In genomic region chr3:96813134-96813819, GRCh38 we compare ENCODE assay signal across 8 cellular contexts. TPM values are rescaled to one million over a fixed set of nuclear protein-coding genes. Genes with fewer than 3 reads are reported as not detected.
DNase-seq lines count a peak whose midpoint lies in the region; ATAC-seq and TF ChIP-seq lines count a peak whose summit lies in the region.

No MANE protein-coding gene starts in this region.

- DNase-seq in G401 (ENCODE audit: low spot score) (peak; percentile 91), SHP77 treated with DMSO at 0.1 percent for 48 hours (lab: John Stamatoyannopoulos, UW) (peak; percentile 72), cardiac fibroblast (ENCODE audit: low read depth in 2 of 2) (peak; percentile 64 to 68), iris pigment epithelial cell (ENCODE audit: low read depth) (peak; percentile 62), spleen (peak; percentile 81)
- DNase-seq in activated CD4-positive, CD25-positive, alpha-beta regulatory T cell (lab: John Stamatoyannopoulos, UW), result no peak

- in situ Hi-C loops in G401 (cut with HindIII; ENCODE audit: low sequenced_read_pairs), result no loop called here

- H3K27me3 ChIP-seq in HUES64 (ENCODE audit: insufficient read depth, low read length) (peaks cover 64% of the 10 kb centered on the region), spleen (replicated peaks in 1 of 7) (peaks cover 0 to 58% (median 27%) of the 10 kb centered on the region in 7 donors)

- H3K4me1 ChIP-seq in HUES64 (ENCODE audit: insufficient read depth, low read length), result 0 out of 2 replicates have a peak, but pooled peaks cover 5% of the 10 kb centered on the region
- peaks cover 5 to 29% (median 25%) of the 10 kb centered on the region in 6 donors for H3K4me1 ChIP-seq in spleen

- H3K36me3 ChIP-seq in HUES64 (ENCODE audit: insufficient read depth, low read length) (no peaks in the 10 kb centered on the region), spleen (no peaks in the 10 kb centered on the region)

- no peak overlapping the region for H3K9ac ChIP-seq in HUES64 (ENCODE audit: low read depth, low read length)

- H3K9me3 ChIP-seq in HUES64 (ENCODE audit: insufficient read depth, low read depth, low read length), result no peaks in the 10 kb centered on the region
- H3K9me3 ChIP-seq in spleen, result no peaks in the 10 kb centered on the region

- peak; percentile 99 for ATAC-seq in GM21529 (IDR thresholded peaks at IDR 0.05; ENCODE audit: unreplicated experiment)

- TF ChIP-seq POLR2A in spleen (IDR thresholded peaks at IDR 0.05), result no peak

- under 1% methylated on average over 79 of the region's 79 CpGs for WGBS in HUES64
- WGBS in spleen, 5 donors, result 0 to 4% (median 1%) methylated on average over 32 to 79 of the region's 79 CpGs

- no peak overlapping the region for H3K27ac ChIP-seq in HUES64 (ENCODE audit: low read depth, low read length)
- H3K27ac ChIP-seq in spleen, result no peak overlapping the region

- H3K4me3 ChIP-seq in HUES64 (ENCODE audit: low read length), result peak overlapping the region; percentile 67
- peak overlapping the region; percentile 47 to 53 for H3K4me3 ChIP-seq in cardiac fibroblast (replicated peaks in 1 of 2; ENCODE audit: low read depth in 2 of 2, low read length in 2 of 2)
- H3K4me3 ChIP-seq in spleen, result peak overlapping the region; percentile 20 to 69 (median 42)

- TF ChIP-seq CTCF in cardiac fibroblast (IDR thresholded peaks at IDR 0.05; ENCODE audit: low read depth, low read length) (peak; percentile 62), spleen (IDR thresholded peaks at IDR 0.05 in 8 of 11, conservative IDR thresholded peaks at IDR 0.05 in 3 of 11) (peak in 6 of 11 experiments; percentile 17 to 52 (median 36))

- intact Hi-C loops in spleen (cut with DNase I; ENCODE audit: low total_unique reads), result no loop called here

RNA-seq across cellular contexts. Expression of gene EPHA6, which starts 1.1 kb away (rescaled TPM):
- not detected in 2 replicates for total RNA-seq in G401 (2014; rRNA removed; shearing (Covaris generic))
- polyA plus RNA-seq in HUES64 (2013, experiment 1 of 2), result 0.70 TPM
- polyA plus RNA-seq in HUES64 (2013, experiment 2 of 2), result 1.0 TPM
- total RNA-seq in spleen, result under 1 TPM in 1 of 7 donors, not detected in 6; 0.44 TPM
- polyA plus RNA-seq in spleen, result not detected

Comparison
In these comparisons a context has a peak if more than half of its experiments do, and no peak if none do; other contexts are left out.
1. DNase-seq: peak in G401 (single experiment), SHP77 treated with DMSO at 0.1 percent for 48 hours (single experiment), cardiac fibroblast (2 of 2), iris pigment epithelial cell (single experiment) and spleen (single experiment); none in activated CD4-positive, CD25-positive, alpha-beta regulatory T cell (0 of 4).
2. Peak in every context shown above with its lines, with median percentiles within 50 percentile points of each other: H3K4me3 ChIP-seq.